In the genomic region with DNA sequence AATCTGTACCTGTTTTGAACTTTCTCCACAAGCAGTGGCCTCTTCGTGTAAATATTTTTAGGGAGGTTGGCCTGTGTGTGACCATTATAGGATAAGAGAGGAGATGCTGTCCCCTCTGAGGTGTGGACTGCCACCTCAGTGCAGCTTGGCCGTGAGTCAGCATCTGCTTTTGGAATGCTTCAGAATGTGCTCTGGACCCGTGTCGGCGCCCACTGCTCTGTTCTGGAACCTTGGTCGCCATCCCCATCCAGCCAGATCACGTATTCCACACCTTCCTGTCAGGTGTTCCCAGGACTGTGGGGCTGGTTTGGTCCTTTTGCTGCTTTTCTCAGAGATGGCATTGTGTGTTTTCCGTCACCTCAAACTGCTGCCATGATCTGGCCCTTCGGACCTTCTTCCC, we compare ENCODE assay signal across 1 cellular context.
TF ChIP-seq lines count a peak whose summit lies in the region.

No MANE protein-coding gene starts in this region.

TF ChIP-seq in H1, 55 proteins besides CTCF, POLR2A, EP300 and RAD21:
- TF ChIP-seq POLR2AphosphoS5 (IDR thresholded peaks at IDR 0.05; ENCODE audit: low read depth, low read length): 0 out of 2 replicates have a peak, but pooled peaks have one; percentile 17
- TF ChIP-seq, protein P1, sequence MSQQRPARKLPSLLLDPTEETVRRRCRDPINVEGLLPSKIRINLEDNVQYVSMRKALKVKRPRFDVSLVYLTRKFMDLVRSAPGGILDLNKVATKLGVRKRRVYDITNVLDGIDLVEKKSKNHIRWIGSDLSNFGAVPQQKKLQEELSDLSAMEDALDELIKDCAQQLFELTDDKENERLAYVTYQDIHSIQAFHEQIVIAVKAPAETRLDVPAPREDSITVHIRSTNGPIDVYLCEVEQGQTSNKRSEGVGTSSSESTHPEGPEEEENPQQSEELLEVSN (IDR thresholded peaks at IDR 0.05): no peak
